Comparison of ENCODE assay signal across 8 cellular contexts in the genomic region with DNA sequence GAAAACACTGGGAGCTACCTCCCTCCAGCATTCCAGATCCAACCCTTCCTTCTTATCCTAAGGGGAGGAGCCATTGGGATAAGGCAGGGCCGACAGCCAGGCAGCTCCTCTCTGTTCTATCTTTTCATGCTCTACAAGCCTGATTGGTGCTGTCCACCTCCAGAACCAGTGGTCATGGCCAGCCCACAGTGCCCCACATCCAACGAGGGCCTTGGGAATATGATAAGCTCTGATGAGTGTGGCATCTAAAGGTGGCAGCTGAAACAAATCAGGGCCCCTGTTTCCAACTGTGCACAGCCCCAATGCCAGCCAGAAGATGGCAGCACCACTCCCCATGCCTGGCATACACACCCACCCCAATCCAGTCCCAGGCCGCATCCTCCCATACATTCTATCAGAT.
DNase-seq lines count a peak whose midpoint lies in the region; ATAC-seq and TF ChIP-seq lines count a peak whose summit lies in the region.

No MANE protein-coding gene starts in this region.

- H3K4me3 Mint-ChIP-seq in CD4-positive, alpha-beta T cell, result no peak overlapping the region

- H3K27ac Mint-ChIP-seq in CD4-positive, alpha-beta T cell, result no peak overlapping the region

- CTCF ChIA-PET in CD4-positive, alpha-beta T cell (lab: Charles Lee), result no interaction called here

- H3K36me3 ChIP-seq in left lung, result no peaks in the 10 kb centered on the region

- no peak overlapping the region for H3K27ac ChIP-seq in left lung
- H3K27ac ChIP-seq in CD4-positive, alpha-beta T cell (ENCODE audit: low read depth, low read length), result no peak overlapping the region

- ATAC-seq in HG03442 (IDR thresholded peaks at IDR 0.05; ENCODE audit: unreplicated experiment) (peak; percentile 46), left lung (peak; percentile 60), GM18873 (IDR thresholded peaks at IDR 0.05; ENCODE audit: low FRiP score, unreplicated experiment) (no peak)
- no peak for ATAC-seq in CD4-positive, alpha-beta T cell (ENCODE audit: poor library complexity)

- TF ChIP-seq CTCF in left lung (IDR thresholded peaks at IDR 0.05), result peak; percentile 17 to 42
- TF ChIP-seq CTCF in CD4-positive, alpha-beta T cell (IDR thresholded peaks at IDR 0.05), result no peak

- H3K4me1 ChIP-seq in left lung, result no peaks in the 10 kb centered on the region

- DNase-seq in NCI-H2081 (lab: John Stamatoyannopoulos, UW) (peak; percentile 19 to 20), NCI-H2081 treated with DMSO at 0.1 percent for 48 hours (lab: John Stamatoyannopoulos, UW) (no peak), amniotic epithelial cell (ENCODE audit: low read depth) (peak; percentile 49), left lung (peak in 1 of 2 donors; percentile 52)
- DNase-seq in NK-92 treated with Interleukin-12 subunit alpha and Interleukin-12 subunit beta, amount 100 ng/mL, for 24 hours (lab: John Stamatoyannopoulos, UW), result no peak
- DNase-seq in CD4-positive, alpha-beta T cell, result no peak

- H3K27me3 ChIP-seq in left lung, result no peaks in the 10 kb centered on the region
- no peaks in the 10 kb centered on the region for H3K27me3 ChIP-seq in CD4-positive, alpha-beta T cell (ENCODE audit: control insufficient read depth, insufficient read depth, low read length)

- no peaks in the 10 kb centered on the region for H3K36me3 Mint-ChIP-seq in CD4-positive, alpha-beta T cell (ENCODE audit: low read depth)

- no peak overlapping the region for H3K4me3 ChIP-seq in left lung

- H3K9me3 ChIP-seq in left lung, result no peaks in the 10 kb centered on the region
- no peaks in the 10 kb centered on the region for H3K9me3 ChIP-seq in CD4-positive, alpha-beta T cell (ENCODE audit: control insufficient read depth, low read length)

- no peaks in the 10 kb centered on the region for H3K27me3 Mint-ChIP-seq in CD4-positive, alpha-beta T cell

- H3K4me1 Mint-ChIP-seq in CD4-positive, alpha-beta T cell (ENCODE audit: low read depth), result no peaks in the 10 kb centered on the region

- intact Hi-C loops in left lung (cut with DNase I), result no loop called here
- intact Hi-C loops in CD4-positive, alpha-beta T cell (cut with DNase I, micrococcal nuclease), result no loop called here

- H3K9me3 Mint-ChIP-seq in CD4-positive, alpha-beta T cell, result peaks cover 1% of the 10 kb centered on the region

- POLR2A ChIA-PET in CD4-positive, alpha-beta T cell (lab: Charles Lee), result no interaction called here

Comparison
In these comparisons a context has a peak if more than half of its experiments do, and no peak if none do; other contexts are left out.
1. DNase-seq: peak in NCI-H2081 (2 of 2) and amniotic epithelial cell (single experiment); none in NCI-H2081 treated with DMSO at 0.1 percent for 48 hours (single experiment), NK-92 treated with Interleukin-12 subunit alpha and Interleukin-12 subunit beta, amount 100 ng/mL, for 24 hours (single experiment) and CD4-positive, alpha-beta T cell (0 of 10).
2. ATAC-seq: peak in HG03442 (single experiment) and left lung (single experiment); none in GM18873 (single experiment) and CD4-positive, alpha-beta T cell (single experiment).